Comparison of ENCODE assay signal across 1 cellular context in genomic region chr17:16046966-16047365, GRCh38.
TF ChIP-seq lines count a peak whose summit lies in the region.

No MANE protein-coding gene starts in this region.

TF ChIP-seq in IMR-90, 13 proteins besides CTCF, POLR2A, EP300 and RAD21:
- TF ChIP-seq BHLHE40 (IDR thresholded peaks at IDR 0.05; ENCODE audit: low read depth, low read length) (no peak), MAZ (IDR thresholded peaks at IDR 0.05; ENCODE audit: borderline replicate concordance, low read depth, low read length) (no peak), SMC3 (IDR thresholded peaks at IDR 0.05; ENCODE audit: low read depth, low read length) (no peak), MXI1 (IDR thresholded peaks at IDR 0.05; ENCODE audit: borderline replicate concordance, low read depth, low read length) (no peak), NFE2L2 (IDR thresholded peaks at IDR 0.05; ENCODE audit: low read depth, low read length) (no peak), USF2 (IDR thresholded peaks at IDR 0.05; ENCODE audit: low read depth, low read length) (no peak), RFX5 (IDR thresholded peaks at IDR 0.05; ENCODE audit: low read depth, low read length) (no peak), CEBPB (IDR thresholded peaks at IDR 0.05; ENCODE audit: low read depth, low read length) (no peak), RCOR1 (IDR thresholded peaks at IDR 0.05; ENCODE audit: insufficient replicate concordance, low read length) (no peak), CHD1 (IDR thresholded peaks at IDR 0.05; ENCODE audit: low read depth, low read length) (no peak), FOS (IDR thresholded peaks at IDR 0.05; ENCODE audit: low read depth, low read length) (no peak), MAFK (IDR thresholded peaks at IDR 0.05; ENCODE audit: low read depth, low read length) (no peak)
- TF ChIP-seq, protein P1, sequence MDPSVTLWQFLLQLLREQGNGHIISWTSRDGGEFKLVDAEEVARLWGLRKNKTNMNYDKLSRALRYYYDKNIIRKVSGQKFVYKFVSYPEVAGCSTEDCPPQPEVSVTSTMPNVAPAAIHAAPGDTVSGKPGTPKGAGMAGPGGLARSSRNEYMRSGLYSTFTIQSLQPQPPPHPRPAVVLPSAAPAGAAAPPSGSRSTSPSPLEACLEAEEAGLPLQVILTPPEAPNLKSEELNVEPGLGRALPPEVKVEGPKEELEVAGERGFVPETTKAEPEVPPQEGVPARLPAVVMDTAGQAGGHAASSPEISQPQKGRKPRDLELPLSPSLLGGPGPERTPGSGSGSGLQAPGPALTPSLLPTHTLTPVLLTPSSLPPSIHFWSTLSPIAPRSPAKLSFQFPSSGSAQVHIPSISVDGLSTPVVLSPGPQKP (IDR thresholded peaks at IDR 0.05; ENCODE audit: borderline replicate concordance, low read depth, low read length), result no peak
TF ChIP-seq in IMR-90: peak in this region for 0.
